In the genomic region with DNA sequence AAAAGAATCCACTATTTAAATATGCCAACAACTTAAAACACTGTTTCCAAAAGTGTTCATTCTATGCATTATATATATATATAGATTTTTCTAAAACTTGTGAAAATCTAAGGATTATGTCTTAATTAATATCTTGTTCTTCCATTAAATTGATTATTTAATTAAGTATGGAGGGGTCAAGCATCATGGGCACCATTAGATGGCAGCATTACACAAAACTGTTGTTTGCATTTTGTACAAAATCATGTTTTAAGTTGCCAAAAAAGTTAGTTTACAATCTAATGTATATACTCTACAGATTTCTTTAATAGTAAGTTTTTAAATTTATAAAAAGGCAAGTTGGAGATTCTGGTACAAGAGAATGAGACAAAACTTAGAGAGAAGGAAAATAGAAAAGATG, we compare ENCODE assay signal across 1 cellular context.
TF ChIP-seq lines count a peak whose summit lies in the region.

No MANE protein-coding gene starts in this region.

TF ChIP-seq in GM23338, 12 proteins besides CTCF, POLR2A, EP300 and RAD21 (continued from another document):
- TF ChIP-seq REST (IDR thresholded peaks at IDR 0.05; ENCODE audit: unreplicated experiment) (no peak), POLR2AphosphoS5 (IDR thresholded peaks at IDR 0.05; ENCODE audit: low read depth) (no peak), ETS1 (IDR thresholded peaks at IDR 0.05) (no peak), ZNF331 (CRISPR knock-in tag; IDR thresholded peaks at IDR 0.05; ENCODE audit: low read depth) (no peak), NANOG (IDR thresholded peaks at IDR 0.05; ENCODE audit: borderline replicate concordance) (no peak), EZH2phosphoT487 (IDR thresholded peaks at IDR 0.05; ENCODE audit: unreplicated experiment) (no peak)
